In the genomic region with DNA sequence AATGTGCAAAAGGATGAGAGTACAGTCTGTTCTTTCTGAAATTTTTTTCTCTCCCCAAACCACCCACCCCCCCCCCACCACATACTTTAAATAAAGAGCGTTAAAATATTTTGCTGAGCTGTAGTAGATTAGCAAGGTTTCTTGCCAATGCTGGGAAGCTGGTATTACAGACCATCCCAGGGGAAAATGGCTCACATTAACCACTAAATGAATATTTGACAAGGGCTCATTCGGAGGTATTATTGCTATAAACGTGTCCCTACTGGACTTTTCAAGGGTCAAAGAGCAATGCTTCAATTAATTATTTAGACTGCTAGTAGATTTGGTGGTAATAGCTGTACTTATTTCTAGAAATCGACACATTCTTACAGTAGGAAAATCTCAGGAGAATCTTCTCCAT, we compare ENCODE assay signal across 23 cellular contexts. TPM values are rescaled to one million over a fixed set of nuclear protein-coding genes. Genes with fewer than 3 reads are reported as not detected.
DNase-seq lines count a peak whose midpoint lies in the region; FAIRE-seq and TF ChIP-seq lines count a peak whose summit lies in the region.
"Had no signal": no experiment of that assay in that cellular context is flagged by ENCODE, and none has a peak within 500 bp of the region (broad histone marks: within the 10 kb centered on the region; RNA-seq: fewer than 3 reads in every experiment).

No MANE protein-coding gene starts in this region.

- TF ChIP-seq POLR2A in H54 (IDR thresholded peaks at IDR 0.05; ENCODE audit: low read depth, low read length) = no peak

- no peak overlapping the region for H3K4me3 ChIP-seq in colonic mucosa
- H3K4me3 ChIP-seq: heart right ventricle, right atrium auricular region had no signal

- peaks cover 3% of the 10 kb centered on the region for H3K27me3 Mint-ChIP-seq in neural crest cell (ENCODE audit: low read depth)

- peak; percentile 40 for DNase-seq in NCI-H774 (lab: John Stamatoyannopoulos, UW)
- DNase-seq in neural crest cell (ENCODE audit: low read depth, low spot score) = no peak
- DNase-seq in mesenteric fat pad (ENCODE audit: low spot score) = no peak
- DNase-seq in effector CD4-positive, alpha-beta T cell = no peak
- no peak for DNase-seq in H54 (ENCODE audit: insufficient read length, low spot score)
- no peak for DNase-seq in colonic mucosa
- DNase-seq: activated CD4-positive, alpha-beta T cell treated with anti-CD3 and anti-CD28 coated beads for 4 hours; activated CD8-positive, alpha-beta memory T cell treated with anti-CD3 and anti-CD28 coated beads, Interleukin-2, amount 50 U/mL, for 48 hours; activated naive CD4-positive, alpha-beta T cell; anterior cingulate cortex; dermis blood vessel endothelial cell; GF-D8; heart right ventricle; IMR-90; mesendoderm; nephron progenitor cell; stimulated activated naive CD8-positive, alpha-beta T cell treated with anti-CD3 and anti-CD28 coated beads, Interleukin-15, Interleukin-2, amounts not matched to agents 100 U/mL and 50 U/mL, for 24 hours; T1000 had no signal

- no peak for FAIRE-seq in H54 (lab: Jason Lieb, UNC)
- FAIRE-seq: GM12892 had no signal

- peaks cover 88% of the 10 kb centered on the region for H3K27me3 ChIP-seq in colonic mucosa

- H3K27ac ChIP-seq in cingulate gyrus (ENCODE audit: low read depth, low read length) = peak overlapping the region; percentile 75
- H3K27ac ChIP-seq in colonic mucosa = no peak overlapping the region
- H3K27ac ChIP-seq: heart right ventricle, right atrium auricular region had no signal

- intact Hi-C loops in colonic mucosa (cut with DNase I) = no loop called here

- H3K4me1 Mint-ChIP-seq in neural crest cell = peaks cover 63% of the 10 kb centered on the region

- H3K36me3 ChIP-seq in ES-I3 (ENCODE audit: insufficient read depth, low read length) (peaks cover 3% of the 10 kb centered on the region; the same call in 1 of the 2 replicates), colonic mucosa (no peaks in the 10 kb centered on the region)
- H3K36me3 ChIP-seq: heart right ventricle, right atrium auricular region had no signal

- H3K9ac ChIP-seq in ES-I3 (ENCODE audit: low read depth, low read length) = peak overlapping the region; percentile 85
- no peak overlapping the region for H3K9ac ChIP-seq in colonic mucosa (ENCODE audit: low read depth in 2 of 2, low read length in 2 of 2)

- H3K9me3 ChIP-seq in ES-I3 (ENCODE audit: control insufficient read depth, insufficient read depth, low read length) (no peaks in the 10 kb centered on the region), colonic mucosa (no peaks in the 10 kb centered on the region)
- H3K9me3 ChIP-seq: heart right ventricle, right atrium auricular region had no signal

- H3K4me1 ChIP-seq in ES-I3 (ENCODE audit: insufficient read depth, low read length) (peaks cover 26% of the 10 kb centered on the region), colonic mucosa (peaks cover 3% of the 10 kb centered on the region)

- H3K9me3 Mint-ChIP-seq in neural crest cell = no peaks in the 10 kb centered on the region
- H3K9me3 Mint-ChIP-seq: nephron progenitor cell had no signal

- H3K4me3 Mint-ChIP-seq in neural crest cell = peak overlapping the region; percentile 93
- H3K4me3 Mint-ChIP-seq: nephron progenitor cell had no signal

- H3K27ac Mint-ChIP-seq in neural crest cell (ENCODE audit: unreplicated experiment) = peak overlapping the region; percentile 17
- H3K27ac Mint-ChIP-seq: nephron progenitor cell had no signal

- TF ChIP-seq CTCF in neural crest cell (conservative IDR thresholded peaks at IDR 0.05) = no peak
- no peak for TF ChIP-seq CTCF in colonic mucosa (IDR thresholded peaks at IDR 0.05)

- H3K36me3 Mint-ChIP-seq in neural crest cell (ENCODE audit: low read depth) = peaks cover 19% of the 10 kb centered on the region

RNA-seq across cellular contexts. Expression of a gene that starts 5.2 kb away (rescaled TPM):
- total RNA-seq in neural crest cell (105 and 110 TPM in 2 replicates), mesenteric fat pad (not detected), colonic mucosa (under 1 TPM; 0.25 to 0.35 TPM)
- total RNA-seq: dermis blood vessel endothelial cell, IMR-90, kidney epithelial cell had no signal

Comparison
In these comparisons a context has a peak if more than half of its experiments do, and no peak if none do; other contexts are left out.
1. RNA of a gene that starts 5.2 kb away (total RNA-seq): 105 to 110 TPM in neural crest cell; 0.25 to 0.35 TPM in colonic mucosa and not detected in mesenteric fat pad (single experiment); every median in the first group is over 10 times any median in the second.